In the genomic region with DNA sequence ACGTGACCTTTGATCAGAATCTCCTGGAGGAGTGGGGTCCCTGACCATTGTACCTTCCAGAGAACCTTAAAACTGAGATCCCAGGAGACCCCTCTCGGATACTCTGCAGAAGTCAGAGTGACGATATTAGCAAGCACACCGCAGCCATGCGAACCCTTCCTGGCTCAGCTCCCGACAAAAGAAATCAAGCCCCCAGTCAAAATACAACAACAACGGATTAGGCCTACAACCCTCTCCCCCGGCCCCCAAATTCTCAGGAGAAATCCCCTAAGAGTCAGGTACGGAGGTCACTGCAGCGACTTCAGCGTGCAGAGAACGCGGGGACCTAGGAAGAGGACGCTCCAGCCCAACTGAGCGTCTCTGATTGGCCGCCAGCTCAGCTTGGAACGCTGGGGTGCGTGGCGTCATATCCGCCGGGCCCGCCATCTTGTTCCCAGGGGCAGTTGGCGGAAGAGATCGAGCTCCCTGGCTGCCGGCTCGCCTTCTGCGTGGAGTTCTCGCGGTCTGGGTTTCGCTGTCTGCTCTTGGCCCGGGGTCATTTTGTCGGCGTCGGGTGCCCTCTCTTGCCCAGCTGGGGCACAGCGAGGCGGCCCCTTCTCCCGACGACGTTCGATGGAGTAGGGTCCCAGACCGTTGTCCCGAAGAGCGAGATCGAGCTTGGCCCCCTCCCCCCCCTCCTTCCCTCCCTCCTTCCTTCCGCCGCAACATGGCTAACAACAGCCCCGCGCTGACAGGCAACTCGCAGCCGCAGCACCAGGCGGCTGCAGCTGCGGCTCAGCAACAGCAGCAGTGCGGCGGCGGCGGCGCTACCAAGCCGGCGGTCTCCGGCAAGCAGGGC, we compare ENCODE assay signal across 8 cellular contexts. TPM values are rescaled to one million over a fixed set of nuclear protein-coding genes. Genes with fewer than 3 reads are reported as not detected.
DNase-seq lines count a peak whose midpoint lies in the region; ATAC-seq and TF ChIP-seq lines count a peak whose summit lies in the region.

A gene with protein sequence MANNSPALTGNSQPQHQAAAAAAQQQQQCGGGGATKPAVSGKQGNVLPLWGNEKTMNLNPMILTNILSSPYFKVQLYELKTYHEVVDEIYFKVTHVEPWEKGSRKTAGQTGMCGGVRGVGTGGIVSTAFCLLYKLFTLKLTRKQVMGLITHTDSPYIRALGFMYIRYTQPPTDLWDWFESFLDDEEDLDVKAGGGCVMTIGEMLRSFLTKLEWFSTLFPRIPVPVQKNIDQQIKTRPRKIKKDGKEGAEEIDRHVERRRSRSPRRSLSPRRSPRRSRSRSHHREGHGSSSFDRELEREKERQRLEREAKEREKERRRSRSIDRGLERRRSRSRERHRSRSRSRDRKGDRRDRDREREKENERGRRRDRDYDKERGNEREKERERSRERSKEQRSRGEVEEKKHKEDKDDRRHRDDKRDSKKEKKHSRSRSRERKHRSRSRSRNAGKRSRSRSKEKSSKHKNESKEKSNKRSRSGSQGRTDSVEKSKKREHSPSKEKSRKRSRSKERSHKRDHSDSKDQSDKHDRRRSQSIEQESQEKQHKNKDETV (plus strand): TSS at position 425 of the 838 bp plus-strand sequence. CDS start 282 bp downstream, at position 707.

- H3K4me1 ChIP-seq in cardiac muscle cell (ENCODE audit: low read depth) (peaks cover 22% of the 10 kb centered on the region), trophoblast cell (ENCODE audit: control insufficient read depth in 1 of 2, insufficient read depth in 2 of 2, low read length in 2 of 2) (peaks cover 0 to 2% of the 10 kb centered on the region in 2 experiments), transverse colon (peaks cover 13 to 34% (median 19%) of the 10 kb centered on the region in 4 donors)

- TF ChIP-seq EP300 in transverse colon (IDR thresholded peaks at IDR 0.05; ENCODE audit: low read depth) = no peak

- TF ChIP-seq POLR2A in GM10847 (IDR thresholded peaks at IDR 0.05; ENCODE audit: extremely low read depth, insufficient read length) (peak; percentile 94), transverse colon (IDR thresholded peaks at IDR 0.05) (peak; percentile 95)

- no CpG with 5 or more reads among the region's 60 CpGs for WGBS in trophoblast cell (ENCODE audit: extremely low coverage, insufficient coverage, insufficient read length)
- WGBS in transverse colon (ENCODE audit: low coverage in 1 of 2), 2 donors = 0% methylated on average over 14 to 39 of the region's 60 CpGs

- peak within 1 kb of the TSS; percentile 92 for H3K4me3 ChIP-seq in cardiac muscle cell
- peak within 1 kb of the TSS; percentile 87 for H3K4me3 ChIP-seq in trophoblast cell (ENCODE audit: low read depth, low read length)
- H3K4me3 ChIP-seq in transverse colon = peak within 1 kb of the TSS; percentile 67 to 83 (median 78)

- peak within 1 kb of the TSS; percentile 95 for H2BK5ac ChIP-seq in trophoblast cell (ENCODE audit: low read depth, low read length, poor library complexity)

- H3K4ac ChIP-seq in trophoblast cell (ENCODE audit: low read depth, low read length) = peak within 1 kb of the TSS; percentile 60

- H3K36me3 ChIP-seq in cardiac muscle cell (peaks cover 20% of the 10 kb centered on the region), trophoblast cell (ENCODE audit: control insufficient read depth in 1 of 2, insufficient read depth in 2 of 2, low read length in 2 of 2) (peaks cover 5 to 6% of the 10 kb centered on the region in 2 experiments), transverse colon (peaks cover 0 to 20% (median 7%) of the 10 kb centered on the region in 4 donors)

- H2BK12ac ChIP-seq in trophoblast cell (ENCODE audit: low read length) = no peak within 1 kb of the TSS

- DNase-seq in NCI-H1105 treated with DMSO at 0.1 percent for 48 hours (lab: John Stamatoyannopoulos, UW) (peak; percentile 92), SW 1271 (lab: John Stamatoyannopoulos, UW) (peak; percentile 58 to 85), cardiac muscle cell (ENCODE audit: low read depth in 1 of 2, low spot score in 1 of 2) (peak; percentile 94 to 95), trophoblast cell (peak; percentile 91 to 94), transverse colon (peak; percentile 96)
- peak; percentile 93 for DNase-seq in activated naive CD8-positive, alpha-beta T cell treated with anti-CD3 and anti-CD28 coated beads, Interleukin-2, amount 50 U/mL, for 24 hours

- peak within 1 kb of the TSS; percentile 98 for H4K8ac ChIP-seq in trophoblast cell (ENCODE audit: low read depth, low read length)

- H3K27ac Mint-ChIP-seq in activated naive CD8-positive, alpha-beta T cell treated with anti-CD3 and anti-CD28 coated beads, Interleukin-2, amount 50 U/mL, for 24 hours = peak within 1 kb of the TSS; percentile 98

- in situ Hi-C loops in transverse colon (cut with MboI; ENCODE audit: low pct_ligation_motif_present in 1 of 4, low pct_unique_long_range_greater_than_20kb in 1 of 4, low sequenced_read_pairs in 3 of 4) = loop anchor here in 1 of 4 donors (10.0 kb wide), 1 partner anchor 53 kb away; the partner anchor contains the start of gene STXBP3

- intact Hi-C loops in transverse colon (cut with DNase I; ENCODE audit: low total_unique reads) = no loop called here

- H3K9ac ChIP-seq in trophoblast cell (ENCODE audit: low read length) = peak within 1 kb of the TSS; percentile 98

- peak within 1 kb of the TSS; percentile 94 for H2AFZ ChIP-seq in trophoblast cell (ENCODE audit: insufficient read depth, low read length, poor library complexity)

- H3K79me2 ChIP-seq in trophoblast cell (ENCODE audit: control insufficient read depth, insufficient read depth, low read length, poor library complexity) = peaks cover 15% of the 10 kb centered on the region

- H3K4me3 Mint-ChIP-seq in activated naive CD8-positive, alpha-beta T cell treated with anti-CD3 and anti-CD28 coated beads, Interleukin-2, amount 50 U/mL, for 24 hours = peak within 1 kb of the TSS; percentile 87

- H3K18ac ChIP-seq in trophoblast cell (ENCODE audit: low read length) = peak within 1 kb of the TSS; percentile 98

- H3K4me1 Mint-ChIP-seq in activated naive CD8-positive, alpha-beta T cell treated with anti-CD3 and anti-CD28 coated beads, Interleukin-2, amount 50 U/mL, for 24 hours = peaks cover 39% of the 10 kb centered on the region

- peak within 1 kb of the TSS; percentile 67 for H2BK120ac ChIP-seq in trophoblast cell (ENCODE audit: insufficient read depth, low read length, poor library complexity)

- no peak within 1 kb of the TSS for H3K23ac ChIP-seq in trophoblast cell (ENCODE audit: low read length)

- H2AK5ac ChIP-seq in trophoblast cell (ENCODE audit: low read length) = peak within 1 kb of the TSS; percentile 78

- H3K36me3 Mint-ChIP-seq in activated naive CD8-positive, alpha-beta T cell treated with anti-CD3 and anti-CD28 coated beads, Interleukin-2, amount 50 U/mL, for 24 hours (ENCODE audit: low read depth) = peaks cover 43% of the 10 kb centered on the region

- no peaks in the 10 kb centered on the region for H3K9me3 Mint-ChIP-seq in activated naive CD8-positive, alpha-beta T cell treated with anti-CD3 and anti-CD28 coated beads, Interleukin-2, amount 50 U/mL, for 24 hours

- peak within 1 kb of the TSS; percentile 91 for H4K12ac ChIP-seq in trophoblast cell (ENCODE audit: low read depth, low read length)

- peak; percentile 4 for TF ChIP-seq CTCF in cardiac muscle cell (IDR thresholded peaks at IDR 0.05; ENCODE audit: low read depth, low read length)
- no peak for TF ChIP-seq CTCF in transverse colon (IDR thresholded peaks at IDR 0.05)

- H3K27me3 Mint-ChIP-seq in activated naive CD8-positive, alpha-beta T cell treated with anti-CD3 and anti-CD28 coated beads, Interleukin-2, amount 50 U/mL, for 24 hours = no peaks in the 10 kb centered on the region

- peak within 1 kb of the TSS; percentile 93 for H3K14ac ChIP-seq in trophoblast cell (ENCODE audit: low read length)

- H3K27ac ChIP-seq in cardiac muscle cell = peak within 1 kb of the TSS; percentile 99
- H3K27ac ChIP-seq in trophoblast cell (ENCODE audit: low read depth, low read length) = peak within 1 kb of the TSS; percentile 99
- peak within 1 kb of the TSS; percentile 97 to 99 (median 98) for H3K27ac ChIP-seq in transverse colon

- no peaks in the 10 kb centered on the region for H3K9me3 ChIP-seq in cardiac muscle cell (ENCODE audit: low read depth)
- no peaks in the 10 kb centered on the region for H3K9me3 ChIP-seq in trophoblast cell (ENCODE audit: insufficient read depth, low read depth, low read length)
- no peaks in the 10 kb centered on the region for H3K9me3 ChIP-seq in transverse colon

- ATAC-seq in HG02642 (IDR thresholded peaks at IDR 0.05; ENCODE audit: poor library complexity, unreplicated experiment) = peak; percentile 96
- peak; percentile 95 for ATAC-seq in activated naive CD8-positive, alpha-beta T cell treated with anti-CD3 and anti-CD28 coated beads, Interleukin-2, amount 50 U/mL, for 24 hours

- H3K79me1 ChIP-seq in trophoblast cell (ENCODE audit: low read length) = peaks cover 11% of the 10 kb centered on the region

- peak within 1 kb of the TSS; percentile 95 for H4K91ac ChIP-seq in trophoblast cell (ENCODE audit: low read depth, low read length)

- peak within 1 kb of the TSS; percentile 83 for H3K4me2 ChIP-seq in trophoblast cell (ENCODE audit: low read length)

- H3K27me3 ChIP-seq in cardiac muscle cell = no peaks in the 10 kb centered on the region
- H3K27me3 ChIP-seq in trophoblast cell (ENCODE audit: insufficient read depth, low read length) = no peaks in the 10 kb centered on the region
- H3K27me3 ChIP-seq in transverse colon = no peaks in the 10 kb centered on the region

RNA-seq across cellular contexts. Expression of the gene that starts here (rescaled TPM):
- total RNA-seq in cardiac muscle cell (21.6 and 24.2 TPM in 2 replicates), transverse colon (10 to 100 TPM; 11.7 to 56.4 (median 39.2) TPM)
- polyA plus RNA-seq in cardiac muscle cell = 35.0 and 35.7 TPM in 2 replicates
- 38.3 and 40.0 TPM in 2 replicates for polyA plus RNA-seq in trophoblast cell (2013)

Comparison
In these comparisons a context has a peak if more than half of its experiments do, and no peak if none do; other contexts are left out.
1. Peak in every context shown above with its lines: DNase-seq, ATAC-seq, H3K4me3 ChIP-seq and H3K27ac ChIP-seq.